In the genomic region with DNA sequence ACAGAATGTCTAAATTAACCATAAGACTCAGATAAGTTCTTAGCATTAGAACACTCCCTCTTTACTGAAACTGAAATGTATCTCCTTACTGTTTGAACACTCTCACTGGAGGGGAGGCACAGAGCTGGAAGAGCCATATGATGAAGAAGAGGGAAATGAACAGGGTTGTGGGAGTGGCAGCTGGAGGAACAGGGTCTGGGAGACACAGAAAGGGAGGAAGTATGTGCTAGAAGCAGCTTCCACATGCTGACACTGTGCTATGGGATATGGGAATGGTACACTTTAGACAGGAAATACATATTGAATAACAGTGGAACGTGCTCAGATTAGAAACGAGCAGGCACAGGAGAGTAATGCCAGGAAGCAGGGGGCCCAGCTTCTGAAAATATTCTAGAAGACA, we compare ENCODE assay signal across 3 cellular contexts.
TF ChIP-seq lines count a peak whose summit lies in the region.

No MANE protein-coding gene starts in this region.

TF ChIP-seq in liver, 16 proteins besides CTCF, POLR2A, EP300 and RAD21:
- TF ChIP-seq, protein P1, sequence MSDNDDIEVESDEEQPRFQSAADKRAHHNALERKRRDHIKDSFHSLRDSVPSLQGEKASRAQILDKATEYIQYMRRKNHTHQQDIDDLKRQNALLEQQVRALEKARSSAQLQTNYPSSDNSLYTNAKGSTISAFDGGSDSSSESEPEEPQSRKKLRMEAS (IDR thresholded peaks at IDR 0.05): peak; percentile 29
- TF ChIP-seq, protein P2, sequence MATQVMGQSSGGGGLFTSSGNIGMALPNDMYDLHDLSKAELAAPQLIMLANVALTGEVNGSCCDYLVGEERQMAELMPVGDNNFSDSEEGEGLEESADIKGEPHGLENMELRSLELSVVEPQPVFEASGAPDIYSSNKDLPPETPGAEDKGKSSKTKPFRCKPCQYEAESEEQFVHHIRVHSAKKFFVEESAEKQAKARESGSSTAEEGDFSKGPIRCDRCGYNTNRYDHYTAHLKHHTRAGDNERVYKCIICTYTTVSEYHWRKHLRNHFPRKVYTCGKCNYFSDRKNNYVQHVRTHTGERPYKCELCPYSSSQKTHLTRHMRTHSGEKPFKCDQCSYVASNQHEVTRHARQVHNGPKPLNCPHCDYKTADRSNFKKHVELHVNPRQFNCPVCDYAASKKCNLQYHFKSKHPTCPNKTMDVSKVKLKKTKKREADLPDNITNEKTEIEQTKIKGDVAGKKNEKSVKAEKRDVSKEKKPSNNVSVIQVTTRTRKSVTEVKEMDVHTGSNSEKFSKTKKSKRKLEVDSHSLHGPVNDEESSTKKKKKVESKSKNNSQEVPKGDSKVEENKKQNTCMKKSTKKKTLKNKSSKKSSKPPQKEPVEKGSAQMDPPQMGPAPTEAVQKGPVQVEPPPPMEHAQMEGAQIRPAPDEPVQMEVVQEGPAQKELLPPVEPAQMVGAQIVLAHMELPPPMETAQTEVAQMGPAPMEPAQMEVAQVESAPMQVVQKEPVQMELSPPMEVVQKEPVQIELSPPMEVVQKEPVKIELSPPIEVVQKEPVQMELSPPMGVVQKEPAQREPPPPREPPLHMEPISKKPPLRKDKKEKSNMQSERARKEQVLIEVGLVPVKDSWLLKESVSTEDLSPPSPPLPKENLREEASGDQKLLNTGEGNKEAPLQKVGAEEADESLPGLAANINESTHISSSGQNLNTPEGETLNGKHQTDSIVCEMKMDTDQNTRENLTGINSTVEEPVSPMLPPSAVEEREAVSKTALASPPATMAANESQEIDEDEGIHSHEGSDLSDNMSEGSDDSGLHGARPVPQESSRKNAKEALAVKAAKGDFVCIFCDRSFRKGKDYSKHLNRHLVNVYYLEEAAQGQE (IDR thresholded peaks at IDR 0.05): no peak
- TF ChIP-seq FOXA1 (IDR thresholded peaks at IDR 0.05) (no peak), HNF4G (IDR thresholded peaks at IDR 0.05) (no peak), SP1 (IDR thresholded peaks at IDR 0.05) (no peak), RXRA (IDR thresholded peaks at IDR 0.05) (no peak), GABPA (IDR thresholded peaks at IDR 0.05 in 1 of 2, conservative IDR thresholded peaks at IDR 0.05 in 1 of 2) (no peak)

TF ChIP-seq in HepG2, 621 proteins besides CTCF, POLR2A, EP300 and RAD21 (continues in another document):
- no peak for TF ChIP-seq YY1 (IDR thresholded peaks at IDR 0.05; ENCODE audit: insufficient read depth, insufficient replicate concordance, low read depth, low read length)
- no peak for TF ChIP-seq GMEB2 (CRISPR knock-in tag; IDR thresholded peaks at IDR 0.05; ENCODE audit: low read depth)
- no peak for TF ChIP-seq ATF5 (CRISPR knock-in tag; IDR thresholded peaks at IDR 0.05; ENCODE audit: low read depth)
- no peak for TF ChIP-seq ZFP62 (CRISPR knock-in tag; IDR thresholded peaks at IDR 0.05)
- no peak for TF ChIP-seq CC2D1A (CRISPR knock-in tag; IDR thresholded peaks at IDR 0.05)
- no peak for TF ChIP-seq ZNF609 (CRISPR knock-in tag; IDR thresholded peaks at IDR 0.05; ENCODE audit: borderline replicate concordance)
- TF ChIP-seq, protein P3, sequence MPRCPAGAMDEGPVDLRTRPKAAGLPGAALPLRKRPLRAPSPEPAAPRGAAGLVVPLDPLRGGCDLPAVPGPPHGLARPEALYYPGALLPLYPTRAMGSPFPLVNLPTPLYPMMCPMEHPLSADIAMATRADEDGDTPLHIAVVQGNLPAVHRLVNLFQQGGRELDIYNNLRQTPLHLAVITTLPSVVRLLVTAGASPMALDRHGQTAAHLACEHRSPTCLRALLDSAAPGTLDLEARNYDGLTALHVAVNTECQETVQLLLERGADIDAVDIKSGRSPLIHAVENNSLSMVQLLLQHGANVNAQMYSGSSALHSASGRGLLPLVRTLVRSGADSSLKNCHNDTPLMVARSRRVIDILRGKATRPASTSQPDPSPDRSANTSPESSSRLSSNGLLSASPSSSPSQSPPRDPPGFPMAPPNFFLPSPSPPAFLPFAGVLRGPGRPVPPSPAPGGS (CRISPR knock-in tag; IDR thresholded peaks at IDR 0.05): no peak
- TF ChIP-seq ATF6 (CRISPR knock-in tag; conservative IDR thresholded peaks at IDR 0.05): no peak

TF ChIP-seq in H1, 55 proteins besides CTCF, POLR2A, EP300 and RAD21:
- TF ChIP-seq JUND (IDR thresholded peaks at IDR 0.05; ENCODE audit: low read length) (no peak), CBX5 (IDR thresholded peaks at IDR 0.05; ENCODE audit: low read depth, low read length) (no peak), BRCA1 (IDR thresholded peaks at IDR 0.05; ENCODE audit: low read depth, low read length) (no peak), SIRT6 (IDR thresholded peaks at IDR 0.05; ENCODE audit: low read length) (no peak), EZH2 (IDR thresholded peaks at IDR 0.05; ENCODE audit: low read depth, low read length, severe bottlenecking) (no peak), SIX5 (IDR thresholded peaks at IDR 0.05; ENCODE audit: low read depth, low read length) (no peak), NRF1 (IDR thresholded peaks at IDR 0.05; ENCODE audit: low read depth, low read length) (no peak), TEAD4 (IDR thresholded peaks at IDR 0.05; ENCODE audit: low read depth, low read length) (no peak), CEBPB (IDR thresholded peaks at IDR 0.05; ENCODE audit: low read depth, low read length) (no peak), POU5F1 (IDR thresholded peaks at IDR 0.05; ENCODE audit: low read depth, low read length) (no peak), GABPA (IDR thresholded peaks at IDR 0.05; ENCODE audit: borderline replicate concordance, insufficient read depth, low read length) (no peak), RNF2 (IDR thresholded peaks at IDR 0.05; ENCODE audit: borderline replicate concordance, low read depth, low read length, missing control alignments, poor library complexity, severe bottlenecking) (no peak), NANOG (IDR thresholded peaks at IDR 0.05; ENCODE audit: insufficient read depth, low read depth, low read length, poor library complexity, severe bottlenecking) (no peak)
- TF ChIP-seq, protein P1 (IDR thresholded peaks at IDR 0.05): no peak
- TF ChIP-seq, protein P4, sequence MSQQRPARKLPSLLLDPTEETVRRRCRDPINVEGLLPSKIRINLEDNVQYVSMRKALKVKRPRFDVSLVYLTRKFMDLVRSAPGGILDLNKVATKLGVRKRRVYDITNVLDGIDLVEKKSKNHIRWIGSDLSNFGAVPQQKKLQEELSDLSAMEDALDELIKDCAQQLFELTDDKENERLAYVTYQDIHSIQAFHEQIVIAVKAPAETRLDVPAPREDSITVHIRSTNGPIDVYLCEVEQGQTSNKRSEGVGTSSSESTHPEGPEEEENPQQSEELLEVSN (IDR thresholded peaks at IDR 0.05): no peak
